In genomic region chr9:120892177-120892747, GRCh38 we compare ENCODE assay signal across 8 cellular contexts. TPM values are rescaled to one million over a fixed set of nuclear protein-coding genes. Genes with fewer than 3 reads are reported as not detected.
DNase-seq lines count a peak whose midpoint lies in the region; ATAC-seq and TF ChIP-seq lines count a peak whose summit lies in the region.

No MANE protein-coding gene starts in this region.

- ATAC-seq in GM18870 (IDR thresholded peaks at IDR 0.05; ENCODE audit: unreplicated experiment): peak; percentile 41
- ATAC-seq in HG02588 (IDR thresholded peaks at IDR 0.05; ENCODE audit: unreplicated experiment): peak; percentile 37
- ATAC-seq in naive thymus-derived CD8-positive, alpha-beta T cell: peak; percentile 35 to 54

- peaks cover 35 to 88% (median 74%) of the 10 kb centered on the region in 4 donors for H3K4me1 Mint-ChIP-seq in naive thymus-derived CD8-positive, alpha-beta T cell

- TF ChIP-seq CTCF in Peyer's patch (IDR thresholded peaks at IDR 0.05) (no peak), GM13976 (IDR thresholded peaks at IDR 0.05; ENCODE audit: borderline replicate concordance, control extremely low read depth, extremely low read depth, insufficient read depth, missing control alignments) (no peak)

- in situ Hi-C loops in GM13976 (cut with MboI; ENCODE audit: low sequenced_read_pairs, unreplicated experiment): no loop called here

- no peaks in the 10 kb centered on the region for H3K27me3 ChIP-seq in Peyer's patch

- no peaks in the 10 kb centered on the region for H3K27me3 Mint-ChIP-seq in naive thymus-derived CD8-positive, alpha-beta T cell

- DNase-seq in Peyer's patch: no peak
- peak in 3 of 10 donors; percentile 50 to 62 (median 56) for DNase-seq in naive thymus-derived CD8-positive, alpha-beta T cell
- no peak for DNase-seq in LoVo (ENCODE audit: low spot score)
- no peak for DNase-seq in GM13976 (ENCODE audit: low spot score)
- no peak for DNase-seq in NCI-H1694 treated with DMSO at 0.1 percent for 48 hours (lab: John Stamatoyannopoulos, UW)
- DNase-seq in effector CD4-positive, alpha-beta T cell: no peak

- TF ChIP-seq POLR2A in Peyer's patch (IDR thresholded peaks at IDR 0.05): no peak

- peaks cover 0 to 8% (median 0%) of the 10 kb centered on the region in 9 donors for H3K9me3 Mint-ChIP-seq in naive thymus-derived CD8-positive, alpha-beta T cell

- peaks cover 9 to 40% (median 27%) of the 10 kb centered on the region in 4 donors for H3K4me1 ChIP-seq in Peyer's patch

- no peaks in the 10 kb centered on the region for H3K36me3 Mint-ChIP-seq in naive thymus-derived CD8-positive, alpha-beta T cell

- H3K36me3 ChIP-seq in Peyer's patch: no peaks in the 10 kb centered on the region

- no peak overlapping the region for H3K4me3 ChIP-seq in Peyer's patch

- H3K9me3 ChIP-seq in Peyer's patch: no peaks in the 10 kb centered on the region

- H3K27ac Mint-ChIP-seq in naive thymus-derived CD8-positive, alpha-beta T cell: peak overlapping the region; percentile 90 to 99 (median 98)

- POLR2A ChIA-PET in naive thymus-derived CD8-positive, alpha-beta T cell (lab: Charles Lee): interaction anchor here (1.0 to 45.2 kb wide), 7 partner anchors 9 to 99 kb away, joined by 4 to 1842 read pairs (median 70); partner anchors contain the start of genes FBXW2, PHF19 and TRAF1

- peak overlapping the region in 9 of 10 donors; percentile 56 to 83 (median 77) for H3K4me3 Mint-ChIP-seq in naive thymus-derived CD8-positive, alpha-beta T cell

- peak overlapping the region; percentile 71 to 84 (median 74) for H3K27ac ChIP-seq in Peyer's patch

RNA-seq across cellular contexts. Expression of gene PHF19, which starts 15.3 kb away (rescaled TPM):
- total RNA-seq in Peyer's patch: 10 to 100 TPM in 3 of 4 donors, 1 to 10 TPM in 1; 7.2 to 76.7 (median 20.6) TPM
- 100 to 1,000 TPM; 143 to 144 TPM for total RNA-seq in naive thymus-derived CD8-positive, alpha-beta T cell
- 10 to 100 TPM in 1 of 3 donors, 1 to 10 TPM in 2; 6.3 to 11.8 (median 9.4) TPM for polyA plus RNA-seq in naive thymus-derived CD8-positive, alpha-beta T cell

RNA-seq across cellular contexts. Expression of gene TRAF1, which starts 34.3 kb away (rescaled TPM):
- total RNA-seq in Peyer's patch: 10 to 100 TPM in 1 of 4 donors, 1 to 10 TPM in 3; 3.3 to 14.0 (median 8.8) TPM
- total RNA-seq in naive thymus-derived CD8-positive, alpha-beta T cell: 100 to 1,000 TPM; 125 to 126 TPM
- polyA plus RNA-seq in naive thymus-derived CD8-positive, alpha-beta T cell: 1 to 10 TPM; 3.7 to 7.0 (median 4.9) TPM

RNA-seq across cellular contexts. Expression of gene PSMD5, which starts 49.5 kb away (rescaled TPM):
- 10 to 100 TPM; 23.8 to 46.2 (median 30.9) TPM for total RNA-seq in Peyer's patch
- 10 to 100 TPM; 53.0 to 57.9 TPM for total RNA-seq in naive thymus-derived CD8-positive, alpha-beta T cell
- 10 to 100 TPM; 13.7 to 23.4 (median 23.3) TPM for polyA plus RNA-seq in naive thymus-derived CD8-positive, alpha-beta T cell

Comparison
In these comparisons a context has a peak if more than half of its experiments do, and no peak if none do; other contexts are left out.
1. RNA of gene TRAF1, which starts 34.3 kb away (total RNA-seq): 125 to 126 TPM in naive thymus-derived CD8-positive, alpha-beta T cell; 3.3 to 14.0 TPM in Peyer's patch; every median in the first group is over 4 times any median in the second.
2. Peak in every context shown above with its lines, with median percentiles within 50 percentile points of each other: ATAC-seq.